In the genomic region with DNA sequence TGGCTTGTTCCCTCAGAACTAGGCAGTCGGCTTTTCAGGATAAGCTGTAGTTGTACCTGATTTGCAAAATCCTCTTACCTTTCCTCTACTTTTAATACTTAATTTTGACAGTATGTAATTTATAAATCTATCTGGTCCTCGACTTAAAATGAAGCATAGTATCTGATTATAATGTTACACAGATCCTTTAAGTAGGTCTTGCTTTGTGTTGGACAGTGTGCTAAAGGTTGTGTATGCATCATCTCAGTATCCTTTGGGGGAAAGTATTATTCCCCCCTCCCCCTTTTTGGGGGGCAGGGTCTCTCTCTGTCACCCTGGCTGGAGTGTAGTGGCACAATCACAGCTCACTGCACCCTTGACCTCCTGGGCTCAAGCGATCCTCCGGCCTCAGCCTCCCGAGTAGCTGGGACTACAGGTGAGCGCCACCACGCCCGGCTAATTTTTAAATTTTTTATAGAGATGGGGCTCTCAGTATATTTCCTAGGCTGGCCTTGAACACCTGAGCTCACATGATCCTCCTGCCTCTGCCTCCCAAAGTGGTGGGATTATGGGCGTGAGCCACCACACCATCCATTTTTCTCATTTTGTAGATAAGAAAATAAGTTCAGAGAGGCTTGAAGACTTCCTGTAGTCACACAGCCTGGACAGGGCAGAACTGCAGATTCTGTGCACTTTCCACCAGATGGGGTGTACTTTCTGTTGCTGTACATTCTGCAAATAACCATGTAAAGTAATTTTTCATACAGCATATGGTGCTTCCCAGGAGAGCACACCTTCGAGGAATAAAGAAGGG, we compare ENCODE assay signal across 8 cellular contexts. TPM values are rescaled to one million over a fixed set of nuclear protein-coding genes. Genes with fewer than 3 reads are reported as not detected.
A peak's percentile ranks its signal among the peaks of the same experiment; 100 is the strongest.
DNase-seq lines count a peak whose midpoint lies in the region; ATAC-seq and TF ChIP-seq lines count a peak whose summit lies in the region.

No MANE protein-coding gene starts in this region.

- no CpG with 5 or more reads among the region's 10 CpGs for WGBS in mesendoderm (ENCODE audit: extremely low coverage, insufficient coverage, low lambda C conversion rate)

- H3K56ac ChIP-seq in mesendoderm (ENCODE audit: low read length): no peak overlapping the region

- ATAC-seq in GM18907 (IDR thresholded peaks at IDR 0.05; ENCODE audit: unreplicated experiment) (peak; percentile 0), HG03159 (IDR thresholded peaks at IDR 0.05; ENCODE audit: unreplicated experiment) (no peak)

- no peak overlapping the region for H3K4ac ChIP-seq in mesendoderm (ENCODE audit: low read depth, low read length)

- no peak overlapping the region for H3K9ac ChIP-seq in mesendoderm (ENCODE audit: low read length)

- H4K8ac ChIP-seq in mesendoderm (ENCODE audit: low read depth, low read length): no peak overlapping the region

- no peak overlapping the region for H3K18ac ChIP-seq in mesendoderm (ENCODE audit: low read length)

- no peaks in the 10 kb centered on the region for H3K36me3 ChIP-seq in Peyer's patch
- H3K36me3 ChIP-seq in mesendoderm (ENCODE audit: control insufficient read depth, insufficient read depth, low read length): no peaks in the 10 kb centered on the region

- H3K4me1 ChIP-seq in Peyer's patch: peaks cover 0 to 31% (median 6%) of the 10 kb centered on the region in 4 donors
- no peaks in the 10 kb centered on the region for H3K4me1 ChIP-seq in mesendoderm (ENCODE audit: control insufficient read depth, low read depth, low read length)

- no peak overlapping the region for H4K5ac ChIP-seq in mesendoderm (ENCODE audit: low read length)

- TF ChIP-seq CTCF in Peyer's patch (IDR thresholded peaks at IDR 0.05) (peak in 1 of 6 experiments; percentile 14), fibroblast of mammary gland (conservative IDR thresholded peaks at IDR 0.05; ENCODE audit: control insufficient read depth, insufficient read depth, low read depth, low read length) (no peak)

- H3K4me2 ChIP-seq in mesendoderm (ENCODE audit: low read length): no peak overlapping the region

- TF ChIP-seq POLR2A in Peyer's patch (IDR thresholded peaks at IDR 0.05): no peak

- H3K9me3 ChIP-seq in Peyer's patch: no peaks in the 10 kb centered on the region

- no peak overlapping the region for H3K23ac ChIP-seq in mesendoderm (ENCODE audit: low read length)

- H3K79me1 ChIP-seq in mesendoderm (ENCODE audit: low read length): peaks cover 6% of the 10 kb centered on the region

- H3K79me2 ChIP-seq in mesendoderm (ENCODE audit: control insufficient read depth, insufficient read depth, low read length): peaks cover 32% of the 10 kb centered on the region

- no peaks in the 10 kb centered on the region for H3K27me3 ChIP-seq in Peyer's patch
- no peaks in the 10 kb centered on the region for H3K27me3 ChIP-seq in mesendoderm (ENCODE audit: insufficient read depth, low read length, poor library complexity)

- H3K27ac ChIP-seq in Peyer's patch: peak overlapping the region in 3 of 4 donors; percentile 58 to 89 (median 88)
- peak overlapping the region in 14 of 21 experiments; percentile 1 to 97 (median 88) for H3K27ac ChIP-seq in skin epidermis
- H3K27ac ChIP-seq in mesendoderm (ENCODE audit: low read depth, low read length): no peak overlapping the region

- no peak overlapping the region for H2AK5ac ChIP-seq in mesendoderm (ENCODE audit: low read length)

- H3K4me3 ChIP-seq in Peyer's patch (peak overlapping the region; percentile 81 to 98 (median 90)), fibroblast of mammary gland (ENCODE audit: control insufficient read depth, low read depth, low read length) (peak overlapping the region; percentile 39), skin epidermis (peak overlapping the region; percentile 87 to 99 (median 93)), mesendoderm (ENCODE audit: low read length) (no peak overlapping the region)

- no peak for DNase-seq in Peyer's patch
- no peak for DNase-seq in fibroblast of mammary gland (ENCODE audit: low read depth)
- DNase-seq in CD1c-positive myeloid dendritic cell (ENCODE audit: extremely low spot score): no peak
- no peak for DNase-seq in mesendoderm
- DNase-seq in GF-D8 (lab: John Stamatoyannopoulos, UW): no peak

- no peak overlapping the region for H2BK120ac ChIP-seq in mesendoderm (ENCODE audit: low read depth, low read length)

- H2BK5ac ChIP-seq in mesendoderm (ENCODE audit: low read length): no peak overlapping the region

- no peak overlapping the region for H2BK15ac ChIP-seq in mesendoderm (replicated peaks; ENCODE audit: low read depth)

RNA-seq across cellular contexts. Expression of a gene that starts 0.8 kb away (rescaled TPM):
- 10 to 100 TPM; 15.4 to 21.2 (median 17.3) TPM for total RNA-seq in Peyer's patch
- 17.3 TPM for polyA plus RNA-seq in mesendoderm (2013, experiment 1 of 2)
- polyA plus RNA-seq in mesendoderm (2013, experiment 2 of 2): 18.0 TPM

RNA-seq across cellular contexts. Expression of a gene that starts 10.3 kb away (rescaled TPM):
- 1 to 10 TPM; 4.0 to 9.7 (median 6.0) TPM for total RNA-seq in Peyer's patch
- polyA plus RNA-seq in mesendoderm (2013, experiment 1 of 2): 0.06 TPM
- polyA plus RNA-seq in mesendoderm (2013, experiment 2 of 2): 0.07 TPM
